Comparison of ENCODE assay signal across 13 cellular contexts in genomic region chr7:152912511-152912910, GRCh38.
DNase-seq lines count a peak whose midpoint lies in the region; ATAC-seq, FAIRE-seq and TF ChIP-seq lines count a peak whose summit lies in the region.
"Had no signal": no experiment of that assay in that cellular context is flagged by ENCODE, and none has a peak within 500 bp of the region (broad histone marks: within the 10 kb centered on the region; RNA-seq: fewer than 3 reads in every experiment).

No MANE protein-coding gene starts in this region.

- H3K4me1 ChIP-seq in K562 (replicated peaks in 1 of 2; ENCODE audit: control insufficient read depth in 2 of 2, insufficient read depth in 2 of 2, low read length in 2 of 2): 0 out of 5 replicates have a peak, but pooled peaks cover 0 to 3% of the 10 kb centered on the region in 2 experiments
- no peaks in the 10 kb centered on the region for H3K4me1 ChIP-seq in naive thymus-derived CD4-positive, alpha-beta T cell (ENCODE audit: control insufficient read depth in 2 of 2, insufficient read depth in 2 of 2, low read length in 2 of 2)
- H3K4me1 ChIP-seq: A549, BLaER1, HAP-1 had no signal

- H3K9ac ChIP-seq in K562 (ENCODE audit: insufficient read depth in 1 of 2, low read depth in 2 of 2, low read length in 2 of 2): no peak overlapping the region
- H3K9ac ChIP-seq: BLaER1 had no signal

- TF ChIP-seq EP300 in K562 (IDR thresholded peaks at IDR 0.05; ENCODE audit: low read length): no peak

- TF ChIP-seq CTCF in K562 (IDR thresholded peaks at IDR 0.05 in 2 of 3, conservative IDR thresholded peaks at IDR 0.05 in 1 of 3; ENCODE audit: insufficient read depth in 2 of 3, low read depth in 1 of 3, low read length in 3 of 3) (no peak), omental fat pad (IDR thresholded peaks at IDR 0.05) (no peak)

- no peak for TF ChIP-seq RAD21 in K562 (CRISPR knock-in tag; conservative IDR thresholded peaks at IDR 0.05 in 1 of 2, IDR thresholded peaks at IDR 0.05 in 1 of 2)

- H3K4me3 ChIP-seq in K562: no peak overlapping the region
- no peak overlapping the region for H3K4me3 ChIP-seq in naive thymus-derived CD4-positive, alpha-beta T cell (ENCODE audit: low read length)
- H3K4me3 ChIP-seq: A549, BLaER1, GM23338, HAP-1 had no signal

- H3K9me1 ChIP-seq in K562 (ENCODE audit: control insufficient read depth, insufficient read depth, low read length): no peaks in the 10 kb centered on the region

- no peak for DNase-seq in HEK293T (ENCODE audit: extremely low spot score)
- DNase-seq in K562 (ENCODE audit: extremely low read depth in 1 of 4, low spot score in 3 of 4): no peak
- no peak for DNase-seq in naive thymus-derived CD4-positive, alpha-beta T cell
- no peak for DNase-seq in activated CD4-positive, alpha-beta T cell treated with anti-CD3 and anti-CD28 coated beads, Interleukin-2, amount 50 U/mL, for 48 hours
- no peak for DNase-seq in omental fat pad (ENCODE audit: low spot score)
- no peak for DNase-seq in DMS153 treated with DMSO at 0.1 percent for 48 hours (lab: John Stamatoyannopoulos, UW; ENCODE audit: unreplicated experiment)
- DNase-seq: AML-193; CD8-positive, alpha-beta memory T cell; KG1 had no signal

- H3K27ac ChIP-seq in K562 (ENCODE audit: extremely low read depth, low read depth, low read length): no peak overlapping the region
- H3K27ac ChIP-seq in naive thymus-derived CD4-positive, alpha-beta T cell (ENCODE audit: low read depth, low read length): no peak overlapping the region
- H3K27ac ChIP-seq: A549, BLaER1 had no signal

- peaks cover 17 to 41% of the 10 kb centered on the region in 2 experiments; a peak in 4 of 5 replicates for H3K27me3 ChIP-seq in K562 (ENCODE audit: control insufficient read depth in 2 of 2, insufficient read depth in 2 of 2, low read length in 2 of 2)
- H3K27me3 ChIP-seq in naive thymus-derived CD4-positive, alpha-beta T cell (ENCODE audit: control insufficient read depth in 2 of 2, insufficient read depth in 2 of 2, low read length in 2 of 2): no peaks in the 10 kb centered on the region
- H3K27me3 ChIP-seq: BLaER1 had no signal

- no peak overlapping the region for H3K4me3 Mint-ChIP-seq in naive thymus-derived CD4-positive, alpha-beta T cell
- H3K4me3 Mint-ChIP-seq: CD8-positive, alpha-beta memory T cell; GM23338 had no signal

- H3K27ac Mint-ChIP-seq in naive thymus-derived CD4-positive, alpha-beta T cell: no peak overlapping the region
- H3K27ac Mint-ChIP-seq: CD8-positive, alpha-beta memory T cell; GM23338 had no signal

- no peak overlapping the region for H2AFZ ChIP-seq in K562 (ENCODE audit: low read depth, low read length)
- H2AFZ ChIP-seq: GM23338 had no signal

- intact Hi-C loops in K562 (cut with micrococcal nuclease): no loop called here
- intact Hi-C loops in naive thymus-derived CD4-positive, alpha-beta T cell (cut with micrococcal nuclease): no loop called here

- no peaks in the 10 kb centered on the region; the same call in 1 of the 2 replicates for H3K9me3 ChIP-seq in K562 (replicated peaks; ENCODE audit: control insufficient read depth, insufficient read depth, low read depth, low read length)
- no peaks in the 10 kb centered on the region for H3K9me3 ChIP-seq in naive thymus-derived CD4-positive, alpha-beta T cell (ENCODE audit: control insufficient read depth in 2 of 3, low read length in 3 of 3)
- H3K9me3 ChIP-seq: A549, BLaER1, HAP-1 had no signal

- in situ Hi-C loops in K562 (cut with MboI): no loop called here

- POLR2A ChIA-PET in HEK293T (lab: Yijun Ruan, JAX): interaction anchor here (0.6 kb wide), 1 partner anchor 147 kb away, joined by 3 read pairs; no protein-coding TSS in a partner anchor
- POLR2A ChIA-PET in K562 (lab: Yijun Ruan, JAX): interaction anchor here (0.6 kb wide), 1 partner anchor 397 kb away, joined by 3 read pairs; no protein-coding TSS in a partner anchor
- POLR2A ChIA-PET in naive thymus-derived CD4-positive, alpha-beta T cell (lab: Charles Lee): no interaction called here

- H3K4me2 ChIP-seq in K562 (ENCODE audit: insufficient read depth, low read length): no peak overlapping the region
- H3K4me2 ChIP-seq: A549, BLaER1, GM23338 had no signal

- no peaks in the 10 kb centered on the region for H3K9me3 Mint-ChIP-seq in naive thymus-derived CD4-positive, alpha-beta T cell
- H3K9me3 Mint-ChIP-seq: CD8-positive, alpha-beta memory T cell; GM23338 had no signal

- no peaks in the 10 kb centered on the region for H3K27me3 Mint-ChIP-seq in naive thymus-derived CD4-positive, alpha-beta T cell
- H3K27me3 Mint-ChIP-seq: CD8-positive, alpha-beta memory T cell had no signal

- H4K20me1 ChIP-seq in K562 (replicated peaks; ENCODE audit: control insufficient read depth, insufficient read depth, low read length): no peaks in the 10 kb centered on the region; the same call in 1 of the 2 replicates
- H4K20me1 ChIP-seq: BLaER1 had no signal

- BruUV-seq in K562 (replicated peaks; lab: Mats Ljungman, UMichigan): no TSS peak

- no peak for TF ChIP-seq POLR2A in K562 (conservative IDR thresholded peaks at IDR 0.05)

- ATAC-seq in K562 (no peak), omental fat pad (ENCODE audit: low FRiP score) (no peak)
- peak; percentile 22 for ATAC-seq in naive thymus-derived CD4-positive, alpha-beta T cell
- ATAC-seq: A549 had no signal

- CTCF ChIA-PET in HEK293T (lab: Yijun Ruan, JAX) (no interaction called here), K562 (lab: Yijun Ruan, JAX; ENCODE audit: low intra/inter-chr PET ratio) (interaction anchor here (0.7 kb wide), 1 partner anchor 995 kb away, joined by 5 read pairs; no protein-coding TSS in a partner anchor)
- CTCF ChIA-PET in naive thymus-derived CD4-positive, alpha-beta T cell (lab: Charles Lee): no interaction called here

- no peaks in the 10 kb centered on the region for H3K79me2 ChIP-seq in K562 (ENCODE audit: control insufficient read depth, insufficient read depth, low read length)

- FAIRE-seq in K562 (lab: Jason Lieb, UNC): peak; percentile 29
- FAIRE-seq: A549 had no signal

- H3K36me3 Mint-ChIP-seq in naive thymus-derived CD4-positive, alpha-beta T cell: no peaks in the 10 kb centered on the region
- H3K36me3 Mint-ChIP-seq: CD8-positive, alpha-beta memory T cell had no signal

- no peaks in the 10 kb centered on the region for H3K4me1 Mint-ChIP-seq in naive thymus-derived CD4-positive, alpha-beta T cell
- H3K4me1 Mint-ChIP-seq: CD8-positive, alpha-beta memory T cell had no signal

- H3K36me3 ChIP-seq in K562 (ENCODE audit: control insufficient read depth, insufficient read depth, low read length): no peaks in the 10 kb centered on the region
- no peaks in the 10 kb centered on the region for H3K36me3 ChIP-seq in naive thymus-derived CD4-positive, alpha-beta T cell (ENCODE audit: control insufficient read depth in 2 of 3, insufficient read depth in 3 of 3, low read length in 3 of 3)
- H3K36me3 ChIP-seq: BLaER1, HAP-1 had no signal

- WGBS in K562 (ENCODE audit: insufficient coverage, low coverage, missing lambda C conversion rate): 2% methylated on average over 5 of the region's 5 CpGs

TF ChIP-seq in HEK293T, 16 proteins besides CTCF, POLR2A, EP300 and RAD21:
- TF ChIP-seq TARDBP (IDR thresholded peaks at IDR 0.05) (peak; percentile 64), FOXM1 (IDR thresholded peaks at IDR 0.05; ENCODE audit: borderline replicate concordance) (no peak), CTBP1 (IDR thresholded peaks at IDR 0.05; ENCODE audit: borderline replicate concordance) (0 out of 2 replicates have a peak, but pooled peaks have one; percentile 33), PKNOX1 (IDR thresholded peaks at IDR 0.05) (no peak), ARNT (IDR thresholded peaks at IDR 0.05) (no peak), HDGF (IDR thresholded peaks at IDR 0.05; ENCODE audit: borderline replicate concordance) (no peak)

TF ChIP-seq in K562, 482 proteins besides CTCF, POLR2A, EP300 and RAD21 (continues in another document):
- TF ChIP-seq EGR1 (conservative IDR thresholded peaks at IDR 0.05) (0 out of 2 replicates have a peak, but pooled peaks have one; percentile 3), U2AF2 (optimal IDR thresholded peaks at IDR 0.05; ENCODE audit: low read depth, low read length) (no peak), HBP1 (CRISPR knock-in tag; IDR thresholded peaks at IDR 0.05) (0 out of 2 replicates have a peak, but pooled peaks have one; percentile 0), PHF20 (IDR thresholded peaks at IDR 0.05; ENCODE audit: partially characterized antibody) (peak; percentile 28), PHF21A (IDR thresholded peaks at IDR 0.05; ENCODE audit: borderline replicate concordance, low read depth) (0 out of 2 replicates have a peak, but pooled peaks have one; percentile 3), HDAC1 (IDR thresholded peaks at IDR 0.05) (0 out of 4 replicates have a peak, but pooled peaks of 1 of the 2 experiments have one; percentile 32)
